In the genomic region with DNA sequence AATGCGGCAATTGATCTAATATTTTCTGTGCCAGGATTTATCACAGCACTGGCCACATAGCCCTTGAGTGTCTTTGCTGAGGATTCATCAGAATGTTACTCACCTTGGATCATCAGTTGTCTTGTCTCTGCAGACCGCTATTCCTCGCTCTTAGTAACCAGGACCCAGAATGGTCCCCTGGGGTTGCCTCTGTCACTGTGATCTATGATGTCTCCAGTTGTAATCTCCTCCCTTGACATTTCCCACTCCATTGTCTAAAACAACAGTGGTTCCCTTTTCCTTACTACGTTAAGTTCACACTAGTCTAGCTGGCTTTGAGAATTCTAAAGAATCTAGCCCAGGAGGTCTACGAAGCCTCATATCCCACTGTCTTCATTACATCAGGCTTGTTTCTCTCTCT, we compare ENCODE assay signal across 12 cellular contexts.
DNase-seq lines count a peak whose midpoint lies in the region; ATAC-seq, FAIRE-seq and TF ChIP-seq lines count a peak whose summit lies in the region.
"Had no signal": no experiment of that assay in that cellular context is flagged by ENCODE, and none has a peak within 500 bp of the region (broad histone marks: within the 10 kb centered on the region; RNA-seq: fewer than 3 reads in every experiment).

No MANE protein-coding gene starts in this region.

- FAIRE-seq in RCC 7860 (lab: Jason Lieb, UNC): no peak

- H3K36me3 Mint-ChIP-seq in CD4-positive, CD25-positive, alpha-beta regulatory T cell: no peaks in the 10 kb centered on the region
- H3K36me3 Mint-ChIP-seq in endothelial cell (ENCODE audit: low read depth, unreplicated experiment): peaks cover 25% of the 10 kb centered on the region

- TF ChIP-seq CTCF in endothelial cell (IDR thresholded peaks at IDR 0.05; ENCODE audit: unreplicated experiment) (no peak), psoas muscle (IDR thresholded peaks at IDR 0.05) (no peak)

- H3K4me3 ChIP-seq in CD4-positive, CD25-positive, alpha-beta regulatory T cell (ENCODE audit: low read depth, low read length): no peak overlapping the region
- H3K4me3 ChIP-seq in psoas muscle (no peak overlapping the region), H7 (ENCODE audit: insufficient read depth, low read depth, low read length) (no peak overlapping the region)
- H3K4me3 ChIP-seq: HAP-1 had no signal

- DNase-seq in CD4-positive, CD25-positive, alpha-beta regulatory T cell: no peak
- DNase-seq in RCC 7860 (ENCODE audit: low spot score): peak; percentile 60
- DNase-seq in endothelial cell (ENCODE audit: low spot score): no peak
- DNase-seq in psoas muscle: no peak
- no peak for DNase-seq in H7
- no peak for DNase-seq in DMS 273 (lab: John Stamatoyannopoulos, UW; ENCODE audit: unreplicated experiment)
- DNase-seq: foreskin melanocyte, NCI-H187, T1000 had no signal

- intact Hi-C loops in psoas muscle (cut with DNase I): no loop called here

- no peak overlapping the region for H3K27ac ChIP-seq in CD4-positive, CD25-positive, alpha-beta regulatory T cell (ENCODE audit: insufficient read depth, low read length, poor library complexity, severe bottlenecking)
- peak overlapping the region; percentile 50 for H3K27ac ChIP-seq in psoas muscle

- no peaks in the 10 kb centered on the region for H3K9me3 ChIP-seq in CD4-positive, CD25-positive, alpha-beta regulatory T cell (ENCODE audit: control insufficient read depth in 2 of 2, low read length in 2 of 2)
- H3K9me3 ChIP-seq in psoas muscle: no peaks in the 10 kb centered on the region

- H3K9me3 Mint-ChIP-seq in CD4-positive, CD25-positive, alpha-beta regulatory T cell: peaks cover 0 to 1% (median 0%) of the 10 kb centered on the region in 7 donors
- no peaks in the 10 kb centered on the region for H3K9me3 Mint-ChIP-seq in endothelial cell (ENCODE audit: unreplicated experiment)

- 49 to 65% (median 55%) methylated on average over 5 of the region's 5 CpGs for WGBS in psoas muscle, 3 donors

- peaks cover 25% of the 10 kb centered on the region for H3K4me1 ChIP-seq in CD4-positive, CD25-positive, alpha-beta regulatory T cell (ENCODE audit: control insufficient read depth, insufficient read depth, low read length, poor library complexity, severe bottlenecking)
- H3K4me1 ChIP-seq in psoas muscle: peaks cover 3% of the 10 kb centered on the region

- no peak for ATAC-seq in CD4-positive, CD25-positive, alpha-beta regulatory T cell (ENCODE audit: low read depth in 2 of 2)
- no peak for ATAC-seq in psoas muscle
- ATAC-seq in HG02885 (IDR thresholded peaks at IDR 0.05; ENCODE audit: poor library complexity, unreplicated experiment): no peak
- no peak for ATAC-seq in HG02759 (IDR thresholded peaks at IDR 0.05; ENCODE audit: unreplicated experiment)

- H3K36me3 ChIP-seq in CD4-positive, CD25-positive, alpha-beta regulatory T cell (ENCODE audit: control insufficient read depth, insufficient read depth, low read length): no peaks in the 10 kb centered on the region
- H3K36me3 ChIP-seq in psoas muscle (ENCODE audit: insufficient read depth in 1 of 2, low read depth in 1 of 2): no peaks in the 10 kb centered on the region
- H3K36me3 ChIP-seq in H7 (replicated peaks; ENCODE audit: control insufficient read depth, insufficient read depth, low read length): no peaks in the 10 kb centered on the region
- H3K36me3 ChIP-seq: HAP-1 had no signal

- no peaks in the 10 kb centered on the region for H3K27me3 Mint-ChIP-seq in CD4-positive, CD25-positive, alpha-beta regulatory T cell
- peaks cover 5% of the 10 kb centered on the region for H3K27me3 Mint-ChIP-seq in endothelial cell (ENCODE audit: unreplicated experiment)

- H3K27me3 ChIP-seq in CD4-positive, CD25-positive, alpha-beta regulatory T cell (ENCODE audit: control insufficient read depth, insufficient read depth, low read length): no peaks in the 10 kb centered on the region
- H3K27me3 ChIP-seq in psoas muscle (ENCODE audit: insufficient read depth in 3 of 3, low read length in 2 of 3) (no peaks in the 10 kb centered on the region), H7 (ENCODE audit: control insufficient read depth, insufficient read depth, low read length) (no peaks in the 10 kb centered on the region)

- peak overlapping the region in 2 of 3 donors; percentile 6 to 27 for H3K27ac Mint-ChIP-seq in CD4-positive, CD25-positive, alpha-beta regulatory T cell
- H3K27ac Mint-ChIP-seq in endothelial cell (ENCODE audit: unreplicated experiment): peak overlapping the region; percentile 64

- peaks cover 23 to 54% (median 33%) of the 10 kb centered on the region in 4 donors for H3K4me1 Mint-ChIP-seq in CD4-positive, CD25-positive, alpha-beta regulatory T cell
- H3K4me1 Mint-ChIP-seq in endothelial cell (ENCODE audit: unreplicated experiment): peaks cover 40% of the 10 kb centered on the region

- peak overlapping the region in 2 of 4 donors; percentile 6 to 31 for H3K4me3 Mint-ChIP-seq in CD4-positive, CD25-positive, alpha-beta regulatory T cell
- H3K4me3 Mint-ChIP-seq in endothelial cell (ENCODE audit: unreplicated experiment): no peak overlapping the region
